1 cellular context compared by ENCODE assay signal in the genomic region with DNA sequence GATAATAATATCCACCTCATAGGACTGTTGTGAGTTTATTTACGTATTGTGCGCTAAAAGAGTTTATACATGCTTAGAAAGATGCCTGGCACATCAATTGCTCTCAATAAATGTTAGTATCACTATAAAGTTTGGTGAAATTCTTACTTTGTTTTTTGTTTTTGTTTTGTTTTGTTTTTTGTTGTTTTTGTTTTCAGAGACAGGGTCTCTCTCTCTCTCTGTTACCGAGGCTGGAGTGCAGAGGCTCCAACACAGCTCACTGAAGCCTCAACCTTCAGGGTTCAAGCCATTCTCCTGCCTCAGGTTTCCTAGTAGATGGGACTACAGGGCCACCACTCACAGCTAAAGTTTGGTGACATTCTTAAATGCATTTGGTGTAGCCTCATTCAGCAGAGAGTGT.
TF ChIP-seq lines count a peak whose summit lies in the region.

No MANE protein-coding gene starts in this region.

TF ChIP-seq in H1, 55 proteins besides CTCF, POLR2A, EP300 and RAD21:
- TF ChIP-seq BACH1 (IDR thresholded peaks at IDR 0.05; ENCODE audit: low read length) = no peak
